Comparison of ENCODE assay signal across 15 cellular contexts in genomic region chr17:5225668-5226457, GRCh38. TPM values are rescaled to one million over a fixed set of nuclear protein-coding genes. Genes with fewer than 3 reads are reported as not detected.
DNase-seq lines count a peak whose midpoint lies in the region; ATAC-seq and TF ChIP-seq lines count a peak whose summit lies in the region.
"Had no signal": no experiment of that assay in that cellular context is flagged by ENCODE, and none has a peak within 500 bp of the region (broad histone marks: within the 10 kb centered on the region; RNA-seq: fewer than 3 reads in every experiment).

No MANE protein-coding gene starts in this region.

- peaks cover 0 to 69% of the 10 kb centered on the region in 2 donors for H3K4me1 ChIP-seq in left lung
- H3K4me1 ChIP-seq: gastroesophageal sphincter, left ventricle myocardium inferior had no signal

- H3K36me3 Mint-ChIP-seq in activated B cell treated with CpG ODN at 0.5 μM for 24 hours (ENCODE audit: low read depth), result peaks cover 45% of the 10 kb centered on the region
- H3K36me3 Mint-ChIP-seq in stimulated activated effector memory CD8-positive, alpha-beta T cell treated with anti-CD3 and anti-CD28 coated beads, Interleukin-12 subunit alpha, Interleukin-12 subunit beta, amount 100 ng/mL, for 72 hours, result peaks cover 6% of the 10 kb centered on the region

- intact Hi-C loops in activated B cell treated with CpG ODN at 0.5 μM for 24 hours (cut with micrococcal nuclease), result loop anchor here (2.0 kb wide), 1 partner anchor 15 kb away; no protein-coding TSS in a partner anchor
- intact Hi-C loops in left lung (cut with DNase I), result no loop called here

- peak overlapping the region in 1 of 2 donors; percentile 37 for H3K27ac ChIP-seq in left lung
- H3K27ac ChIP-seq: gastroesophageal sphincter, left ventricle myocardium inferior, thoracic aorta had no signal

- H3K4me3 Mint-ChIP-seq in activated B cell treated with CpG ODN at 0.5 μM for 24 hours, result peak overlapping the region; percentile 75
- H3K4me3 Mint-ChIP-seq in stimulated activated effector memory CD8-positive, alpha-beta T cell treated with anti-CD3 and anti-CD28 coated beads, Interleukin-12 subunit alpha, Interleukin-12 subunit beta, amount 100 ng/mL, for 72 hours, result peak overlapping the region; percentile 54

- H3K9me3 Mint-ChIP-seq in activated B cell treated with CpG ODN at 0.5 μM for 24 hours, result no peaks in the 10 kb centered on the region
- no peaks in the 10 kb centered on the region for H3K9me3 Mint-ChIP-seq in stimulated activated effector memory CD8-positive, alpha-beta T cell treated with anti-CD3 and anti-CD28 coated beads, Interleukin-12 subunit alpha, Interleukin-12 subunit beta, amount 100 ng/mL, for 72 hours

- no peaks in the 10 kb centered on the region for H3K9me3 ChIP-seq in left lung
- H3K9me3 ChIP-seq: gastroesophageal sphincter, left ventricle myocardium inferior, thoracic aorta had no signal

- peaks cover 0 to 13% of the 10 kb centered on the region in 2 donors for H3K36me3 ChIP-seq in left lung

- POLR2A ChIA-PET in activated B cell treated with CpG ODN at 0.5 μM for 24 hours (lab: Charles Lee), result interaction anchor here (0.6 to 10.8 kb wide), 19 partner anchors 9 to 279 kb away, joined by 3 to 130 read pairs (median 5); partner anchors contain the start of genes NUP88, RPAIN, SCIMP and ZNF594

- no peaks in the 10 kb centered on the region for H3K27me3 ChIP-seq in left lung
- H3K27me3 ChIP-seq: gastroesophageal sphincter had no signal

- DNase-seq in activated B cell treated with CpG ODN at 0.5 μM for 24 hours, result no peak
- DNase-seq in stimulated activated effector memory CD8-positive, alpha-beta T cell treated with anti-CD3 and anti-CD28 coated beads, Interleukin-12 subunit alpha, Interleukin-12 subunit beta, amount 100 ng/mL, for 72 hours (ENCODE audit: low spot score in 2 of 2), result no peak
- DNase-seq in LoVo (ENCODE audit: low spot score), result no peak
- no peak for DNase-seq in ureter (ENCODE audit: low spot score)
- DNase-seq in left lung, result no peak
- DNase-seq: DND-41; left ventricle myocardium inferior; NCI-H1694 treated with DMSO at 0.1 percent for 48 hours; posterior cingulate gyrus; stimulated activated CD4-positive, alpha-beta T cell treated with anti-CD3 and anti-CD28 coated beads, Interleukin-4, amount 100 ng/mL, for 4 hours had no signal

- CTCF ChIA-PET in activated B cell treated with CpG ODN at 0.5 μM for 24 hours (lab: Charles Lee), result interaction anchor here (0.5 to 4.9 kb wide), 7 partner anchors 10 to 208 kb away, joined by 3 to 35 read pairs (median 3); no protein-coding TSS in a partner anchor

- ATAC-seq in GM19025 (IDR thresholded peaks at IDR 0.05; ENCODE audit: low read depth, unreplicated experiment), result peak; percentile 41
- peak; percentile 35 for ATAC-seq in HG03045 (IDR thresholded peaks at IDR 0.05; ENCODE audit: unreplicated experiment)
- ATAC-seq in activated B cell treated with CpG ODN at 0.5 μM for 24 hours (ENCODE audit: low read depth), result peak; percentile 19
- no peak for ATAC-seq in stimulated activated effector memory CD8-positive, alpha-beta T cell treated with anti-CD3 and anti-CD28 coated beads, Interleukin-12 subunit alpha, Interleukin-12 subunit beta, amount 100 ng/mL, for 72 hours
- ATAC-seq in left lung, result no peak
- ATAC-seq: gastroesophageal sphincter had no signal

- H3K4me3 ChIP-seq in left lung, result no peak overlapping the region
- H3K4me3 ChIP-seq: gastroesophageal sphincter, left ventricle myocardium inferior, thoracic aorta had no signal

- H3K27ac Mint-ChIP-seq in activated B cell treated with CpG ODN at 0.5 μM for 24 hours, result peak overlapping the region; percentile 98
- H3K27ac Mint-ChIP-seq in stimulated activated effector memory CD8-positive, alpha-beta T cell treated with anti-CD3 and anti-CD28 coated beads, Interleukin-12 subunit alpha, Interleukin-12 subunit beta, amount 100 ng/mL, for 72 hours, result peak overlapping the region; percentile 91

- no peaks in the 10 kb centered on the region for H3K27me3 Mint-ChIP-seq in activated B cell treated with CpG ODN at 0.5 μM for 24 hours

- H3K4me1 Mint-ChIP-seq in activated B cell treated with CpG ODN at 0.5 μM for 24 hours, result peaks cover 100% of the 10 kb centered on the region
- H3K4me1 Mint-ChIP-seq in stimulated activated effector memory CD8-positive, alpha-beta T cell treated with anti-CD3 and anti-CD28 coated beads, Interleukin-12 subunit alpha, Interleukin-12 subunit beta, amount 100 ng/mL, for 72 hours, result peaks cover 56% of the 10 kb centered on the region

- no peak for TF ChIP-seq CTCF in activated B cell treated with CpG ODN at 0.5 μM for 24 hours (IDR thresholded peaks at IDR 0.05)
- no peak for TF ChIP-seq CTCF in left lung (IDR thresholded peaks at IDR 0.05)

RNA-seq across cellular contexts. Expression of gene SCIMP, which starts 8.8 kb away (rescaled TPM):
- 23.4 and 24.5 TPM in 2 replicates for total RNA-seq in activated B cell treated with CpG ODN at 0.5 μM for 24 hours
- 2.9 TPM for total RNA-seq in ureter
- total RNA-seq in left lung, result 10 to 100 TPM in 1 of 2 donors, 1 to 10 TPM in 1; 8.8 to 20.0 TPM
- total RNA-seq: RPMI7951 had no signal

RNA-seq across cellular contexts. Expression of gene ZNF594, which starts 34.2 kb away (rescaled TPM):
- total RNA-seq in activated B cell treated with CpG ODN at 0.5 μM for 24 hours, result 20.4 and 26.8 TPM in 2 replicates
- total RNA-seq in ureter, result 13.5 TPM
- total RNA-seq in left lung, result 1 to 10 TPM; 6.5 to 7.1 TPM

RNA-seq across cellular contexts. Expression of gene RABEP1, which starts 56.2 kb away (rescaled TPM):
- total RNA-seq in activated B cell treated with CpG ODN at 0.5 μM for 24 hours (63.5 and 67.5 TPM in 2 replicates), ureter (40.4 TPM), left lung (10 to 100 TPM; 37.0 to 44.2 TPM)

Comparison
In these comparisons a context has a peak if more than half of its experiments do, and no peak if none do; other contexts are left out.
1. ATAC-seq: peak in GM19025 (single experiment), HG03045 (single experiment) and activated B cell treated with CpG ODN at 0.5 μM for 24 hours (single experiment); none in stimulated activated effector memory CD8-positive, alpha-beta T cell treated with anti-CD3 and anti-CD28 coated beads, Interleukin-12 subunit alpha, Interleukin-12 subunit beta, amount 100 ng/mL, for 72 hours (single experiment) and left lung (single experiment).